8 cellular contexts compared by ENCODE assay signal in the genomic region with DNA sequence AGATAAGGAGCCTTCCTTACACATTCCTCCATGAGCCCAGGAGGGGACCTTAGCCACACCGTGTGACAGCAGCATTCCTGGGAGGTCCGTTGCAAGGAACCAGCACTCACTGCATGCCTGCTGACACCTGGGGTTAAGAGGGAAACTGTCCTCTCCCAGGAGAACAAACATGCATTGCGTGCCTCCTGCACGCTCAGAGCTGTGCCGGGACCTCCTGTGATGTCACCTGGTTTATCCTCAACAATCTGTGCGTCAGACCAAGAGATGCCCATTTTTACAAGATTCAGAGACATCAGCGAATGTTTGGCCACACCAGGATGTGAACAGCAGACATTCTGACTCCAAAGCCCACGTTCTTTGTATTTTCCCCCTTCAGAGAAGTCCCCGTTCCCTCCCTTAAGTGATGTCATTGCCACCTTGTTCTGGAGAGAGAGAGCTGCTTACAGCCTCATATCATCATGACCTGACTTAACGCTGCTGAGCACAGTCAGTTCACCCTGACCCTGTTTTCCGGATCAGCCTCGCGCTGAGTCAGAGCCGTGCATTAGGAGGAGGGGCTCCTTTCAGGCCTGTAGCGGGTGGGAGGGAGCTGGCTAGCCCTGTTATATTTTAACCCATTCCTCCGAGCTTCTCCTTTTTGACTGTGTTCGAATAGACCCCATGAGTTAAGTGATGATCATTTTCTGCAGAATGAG. TPM values are rescaled to one million over a fixed set of nuclear protein-coding genes. Genes with fewer than 3 reads are reported as not detected.
DNase-seq lines count a peak whose midpoint lies in the region; TF ChIP-seq lines count a peak whose summit lies in the region.

No MANE protein-coding gene starts in this region.

- H3K4me3 ChIP-seq in SJSA1, result no peak overlapping the region
- H3K4me3 ChIP-seq in effector memory CD4-positive, alpha-beta T cell (ENCODE audit: insufficient read depth, low read depth, low read length, poor library complexity, severe bottlenecking), result no peak overlapping the region

- peak overlapping the region; percentile 16 for H3K27ac Mint-ChIP-seq in neural crest cell (ENCODE audit: unreplicated experiment)

- no peak overlapping the region for H3K4me3 Mint-ChIP-seq in neural crest cell

- no peak for TF ChIP-seq CTCF in neural crest cell (conservative IDR thresholded peaks at IDR 0.05)

- H3K9me3 Mint-ChIP-seq in neural crest cell, result no peaks in the 10 kb centered on the region

- no peaks in the 10 kb centered on the region for H3K27me3 Mint-ChIP-seq in neural crest cell (ENCODE audit: low read depth)

- H3K4me1 ChIP-seq in SJSA1 (replicated peaks), result peaks cover 17% of the 10 kb centered on the region
- H3K4me1 ChIP-seq in effector memory CD4-positive, alpha-beta T cell (ENCODE audit: control insufficient read depth, insufficient read depth, low read length, poor library complexity, severe bottlenecking), result peaks cover 6% of the 10 kb centered on the region

- peak; percentile 70 for DNase-seq in activated effector memory CD4-positive, alpha-beta T cell treated with anti-CD3 and anti-CD28 coated beads, Interleukin-2, amount 50 U/mL, for 16 hours
- no peak for DNase-seq in activated effector memory CD4-positive, alpha-beta T cell treated with Interleukin-2 at 50 U/mL for 16 hours
- DNase-seq in SJSA1 (ENCODE audit: low read depth in 1 of 2, low spot score in 2 of 2) (peak; percentile 85 to 89), neural crest cell (ENCODE audit: low read depth, low spot score) (peak; percentile 12), GOT3 (lab: John Stamatoyannopoulos, UW) (no peak), H4 (ENCODE audit: low spot score) (no peak), Ammon's horn (ENCODE audit: low spot score) (no peak)
- DNase-seq in effector memory CD4-positive, alpha-beta T cell, result no peak

- H3K27me3 ChIP-seq in SJSA1 (replicated peaks), result no peaks in the 10 kb centered on the region
- no peaks in the 10 kb centered on the region for H3K27me3 ChIP-seq in effector memory CD4-positive, alpha-beta T cell (replicated peaks; ENCODE audit: control insufficient read depth, insufficient read depth, low read length, poor library complexity, severe bottlenecking)

- H3K4me1 Mint-ChIP-seq in neural crest cell, result peaks cover 10% of the 10 kb centered on the region

- H3K9me3 ChIP-seq in SJSA1 (replicated peaks), result no peaks in the 10 kb centered on the region
- H3K9me3 ChIP-seq in effector memory CD4-positive, alpha-beta T cell (ENCODE audit: control insufficient read depth, low read length), result no peaks in the 10 kb centered on the region

- H3K36me3 Mint-ChIP-seq in neural crest cell (ENCODE audit: low read depth), result peaks cover 2% of the 10 kb centered on the region

- peak overlapping the region; percentile 70 for H3K27ac ChIP-seq in SJSA1
- peak overlapping the region; percentile 11 for H3K27ac ChIP-seq in effector memory CD4-positive, alpha-beta T cell (ENCODE audit: insufficient read depth, low read length, poor library complexity, severe bottlenecking)

- H3K36me3 ChIP-seq in SJSA1, result peaks cover 24% of the 10 kb centered on the region
- H3K36me3 ChIP-seq in effector memory CD4-positive, alpha-beta T cell (ENCODE audit: control insufficient read depth, insufficient read depth, low read length), result no peaks in the 10 kb centered on the region

RNA-seq across cellular contexts. Expression of a gene that starts 36.2 kb away (rescaled TPM):
- total RNA-seq in SJSA1 (2014; rRNA removed; shearing (Covaris generic)), result 6.5 and 14.0 TPM in 2 replicates
- 14.1 and 14.6 TPM in 2 replicates for total RNA-seq in neural crest cell
- total RNA-seq in H4 (2014; rRNA removed; shearing (Covaris generic)), result 5.0 and 8.9 TPM in 2 replicates

RNA-seq across cellular contexts. Expression of a gene that starts 44.8 kb away (rescaled TPM):
- 1.6 and 4.0 TPM in 2 replicates for total RNA-seq in SJSA1 (2014; rRNA removed; shearing (Covaris generic))
- total RNA-seq in neural crest cell, result 23.8 and 25.5 TPM in 2 replicates
- 0.99 and 3.3 TPM in 2 replicates for total RNA-seq in H4 (2014; rRNA removed; shearing (Covaris generic))

RNA-seq across cellular contexts. Expression of a gene that starts 55.1 kb away (rescaled TPM):
- total RNA-seq in SJSA1 (2014; rRNA removed; shearing (Covaris generic)), result 1.3 and 1.7 TPM in 2 replicates
- total RNA-seq in neural crest cell, result 25.6 and 25.9 TPM in 2 replicates
- total RNA-seq in H4 (2014; rRNA removed; shearing (Covaris generic)), result 1.2 and 2.1 TPM in 2 replicates

Comparison
In these comparisons a context has a peak if more than half of its experiments do, and no peak if none do; other contexts are left out.
1. DNase-seq: peak in activated effector memory CD4-positive, alpha-beta T cell treated with anti-CD3 and anti-CD28 coated beads, Interleukin-2, amount 50 U/mL, for 16 hours (single experiment), SJSA1 (2 of 2) and neural crest cell (single experiment); none in activated effector memory CD4-positive, alpha-beta T cell treated with Interleukin-2 at 50 U/mL for 16 hours (single experiment), effector memory CD4-positive, alpha-beta T cell (0 of 3), GOT3 (single experiment), H4 (single experiment) and Ammon's horn (single experiment).